ENCODE assay signal across 1 cellular context in genomic region chr1:25232866-25233784, GRCh38.
TF ChIP-seq lines count a peak whose summit lies in the region.

No MANE protein-coding gene starts in this region.

TF ChIP-seq in HEK293, 187 proteins besides CTCF, POLR2A, EP300 and RAD21 (continued from another document and continues in another):
- TF ChIP-seq REST (tag by site-specific recombination; IDR thresholded peaks at IDR 0.05) (no peak), HIC1 (tag by site-specific recombination; IDR thresholded peaks at IDR 0.05) (no peak), SP7 (tag by site-specific recombination; IDR thresholded peaks at IDR 0.05) (no peak), PRDM1 (tag by site-specific recombination; IDR thresholded peaks at IDR 0.05) (peak; percentile 59; the same call in 1 of the 2 replicates), PRDM10 (tag by site-specific recombination; IDR thresholded peaks at IDR 0.05) (peak; percentile 88), GLI4 (tag by site-specific recombination; IDR thresholded peaks at IDR 0.05) (no peak), ZNF341 (tag by site-specific recombination; IDR thresholded peaks at IDR 0.05; ENCODE audit: low read depth) (peak; percentile 98), ZNF560 (tag by site-specific recombination; IDR thresholded peaks at IDR 0.05; ENCODE audit: borderline replicate concordance) (no peak), ZFHX2 (tag by site-specific recombination; conservative IDR thresholded peaks at IDR 0.05) (no peak), ZNF571 (tag by site-specific recombination; IDR thresholded peaks at IDR 0.05) (no peak), KLF10 (tag by site-specific recombination; IDR thresholded peaks at IDR 0.05) (peak; percentile 47), KLF9 (tag by site-specific recombination; IDR thresholded peaks at IDR 0.05; ENCODE audit: low read depth) (peak; percentile 38; the same call in 1 of the 2 replicates), RBAK (tag by site-specific recombination; IDR thresholded peaks at IDR 0.05) (no peak), KLF1 (tag by site-specific recombination; IDR thresholded peaks at IDR 0.05) (peak; percentile 83), ZNF433 (tag by site-specific recombination; IDR thresholded peaks at IDR 0.05; ENCODE audit: low read depth) (no peak), ZFP37 (tag by site-specific recombination; IDR thresholded peaks at IDR 0.05) (0 out of 2 replicates have a peak, but pooled peaks have one; percentile 17), PRDM6 (tag by site-specific recombination; IDR thresholded peaks at IDR 0.05) (no peak), BCL11B (tag by site-specific recombination; IDR thresholded peaks at IDR 0.05; ENCODE audit: low read depth) (no peak), ZNF529 (tag by site-specific recombination; IDR thresholded peaks at IDR 0.05; ENCODE audit: insufficient replicate concordance) (no peak), SP3 (tag by site-specific recombination; IDR thresholded peaks at IDR 0.05) (peak; percentile 69), ZNF398 (tag by site-specific recombination; IDR thresholded peaks at IDR 0.05) (no peak), ZNF362 (tag by site-specific recombination; IDR thresholded peaks at IDR 0.05) (no peak), ZBTB10 (tag by site-specific recombination; IDR thresholded peaks at IDR 0.05) (no peak), ZNF830 (tag by site-specific recombination; IDR thresholded peaks at IDR 0.05; ENCODE audit: low read depth) (no peak), ZNF626 (tag by site-specific recombination; IDR thresholded peaks at IDR 0.05) (no peak), ZNF692 (tag by site-specific recombination; IDR thresholded peaks at IDR 0.05) (no peak), ZNF335 (tag by site-specific recombination; conservative IDR thresholded peaks at IDR 0.05) (peak; percentile 61), ZNF391 (tag by site-specific recombination; IDR thresholded peaks at IDR 0.05; ENCODE audit: borderline replicate concordance, low read depth) (no peak), ELK4 (IDR thresholded peaks at IDR 0.05; ENCODE audit: borderline replicate concordance, low read depth, low read length) (no peak), SP2 (tag by site-specific recombination; IDR thresholded peaks at IDR 0.05) (peak; percentile 88), ZNF223 (tag by site-specific recombination; IDR thresholded peaks at IDR 0.05) (no peak), ZNF704 (tag by site-specific recombination; IDR thresholded peaks at IDR 0.05) (no peak), BCL11A (tag by site-specific recombination; IDR thresholded peaks at IDR 0.05; ENCODE audit: low read depth) (peak; percentile 52; the same call in 1 of the 2 replicates), ZNF510 (tag by site-specific recombination; IDR thresholded peaks at IDR 0.05; ENCODE audit: insufficient replicate concordance) (peak; percentile 18)
